18 cellular contexts compared by ENCODE assay signal in genomic region chr1:55088413-55088812, GRCh38. TPM values are rescaled to one million over a fixed set of nuclear protein-coding genes. Genes with fewer than 3 reads are reported as not detected.
DNase-seq lines count a peak whose midpoint lies in the region; ATAC-seq and TF ChIP-seq lines count a peak whose summit lies in the region.
"Had no signal": no experiment of that assay in that cellular context is flagged by ENCODE, and none has a peak within 500 bp of the region (broad histone marks: within the 10 kb centered on the region; RNA-seq: fewer than 3 reads in every experiment).

No MANE protein-coding gene starts in this region.

- peaks cover 22% of the 10 kb centered on the region for H3K36me3 Mint-ChIP-seq in activated naive CD4-positive, alpha-beta T cell treated with anti-CD3 and anti-CD28 coated beads, Interleukin-2, amount 50 U/mL, for 24 hours
- H3K36me3 Mint-ChIP-seq in activated naive CD4-positive, alpha-beta T cell treated with anti-CD3 and anti-CD28 coated beads, Interleukin-2, amount 10 ng/mL, durations not matched to agents 7 days and 5 days = peaks cover 62% of the 10 kb centered on the region
- H3K36me3 Mint-ChIP-seq in T-helper 17 cell (ENCODE audit: low read depth) (peaks cover 14% of the 10 kb centered on the region), endodermal cell (ENCODE audit: low read depth) (peaks cover 83% of the 10 kb centered on the region)

- H3K4me1 ChIP-seq in endodermal cell (ENCODE audit: control insufficient read depth, insufficient read depth, low read length) = no peaks in the 10 kb centered on the region

- no peak overlapping the region for H3K9ac ChIP-seq in endodermal cell (ENCODE audit: extremely low read depth, low read length, poor library complexity, severe bottlenecking)

- no peak overlapping the region for H3K27ac ChIP-seq in endodermal cell (ENCODE audit: low read depth, low read length)
- H3K27ac ChIP-seq: skin epidermis had no signal

- CTCF ChIA-PET in activated naive CD4-positive, alpha-beta T cell treated with anti-CD3 and anti-CD28 coated beads, Interleukin-2, amount 10 ng/mL, durations not matched to agents 7 days and 5 days (lab: Charles Lee) = no interaction called here

- H3K27me3 ChIP-seq in endodermal cell (ENCODE audit: control insufficient read depth, insufficient read depth, low read length, poor library complexity, severe bottlenecking) = no peaks in the 10 kb centered on the region

- DNase-seq in activated naive CD4-positive, alpha-beta T cell treated with anti-CD3 and anti-CD28 coated beads, Interleukin-2, amount 10 ng/mL, durations not matched to agents 7 days and 5 days = no peak
- no peak for DNase-seq in T-helper 17 cell
- no peak for DNase-seq in endodermal cell
- no peak for DNase-seq in stimulated activated naive CD8-positive, alpha-beta T cell treated with anti-CD3 and anti-CD28 coated beads, Interleukin-15, amount 100 ng/mL, for 72 hours
- no peak for DNase-seq in NCI-H1417 treated with DMSO at 0.1 percent for 48 hours (lab: John Stamatoyannopoulos, UW)
- no peak for DNase-seq in foreskin melanocyte
- DNase-seq in superior temporal gyrus (ENCODE audit: extremely low spot score) = no peak
- DNase-seq: activated CD4-positive, alpha-beta T cell treated with anti-CD3 and anti-CD28 coated beads, Interleukin-2, amount 50 U/mL, for 1 hour; activated gamma-delta T cell treated with Interleukin-2 at 50 U/mL for 16 hours; hypothalamus; mucosa of descending colon; NCI-H1105; NCI-H226; posterior cingulate gyrus had no signal

- H3K4me1 Mint-ChIP-seq in activated naive CD4-positive, alpha-beta T cell treated with anti-CD3 and anti-CD28 coated beads, Interleukin-2, amount 50 U/mL, for 24 hours = peaks cover 9% of the 10 kb centered on the region
- H3K4me1 Mint-ChIP-seq in activated naive CD4-positive, alpha-beta T cell treated with anti-CD3 and anti-CD28 coated beads, Interleukin-2, amount 10 ng/mL, durations not matched to agents 7 days and 5 days = peaks cover 14% of the 10 kb centered on the region
- H3K4me1 Mint-ChIP-seq in T-helper 17 cell = peaks cover 8% of the 10 kb centered on the region
- H3K4me1 Mint-ChIP-seq in endodermal cell = no peaks in the 10 kb centered on the region
- H3K4me1 Mint-ChIP-seq in stimulated activated naive CD8-positive, alpha-beta T cell treated with anti-CD3 and anti-CD28 coated beads, Interleukin-15, amount 100 ng/mL, for 72 hours = peaks cover 9% of the 10 kb centered on the region

- no peak overlapping the region for H3K4me3 Mint-ChIP-seq in activated naive CD4-positive, alpha-beta T cell treated with anti-CD3 and anti-CD28 coated beads, Interleukin-2, amount 50 U/mL, for 24 hours
- no peak overlapping the region for H3K4me3 Mint-ChIP-seq in activated naive CD4-positive, alpha-beta T cell treated with anti-CD3 and anti-CD28 coated beads, Interleukin-2, amount 10 ng/mL, durations not matched to agents 7 days and 5 days
- H3K4me3 Mint-ChIP-seq in T-helper 17 cell (no peak overlapping the region), endodermal cell (no peak overlapping the region)
- no peak overlapping the region for H3K4me3 Mint-ChIP-seq in stimulated activated naive CD8-positive, alpha-beta T cell treated with anti-CD3 and anti-CD28 coated beads, Interleukin-15, amount 100 ng/mL, for 72 hours

- H3K9me3 ChIP-seq in T-helper 17 cell (ENCODE audit: control insufficient read depth, low read length, poor library complexity, severe bottlenecking) (no peaks in the 10 kb centered on the region), endodermal cell (ENCODE audit: control insufficient read depth, low read length) (no peaks in the 10 kb centered on the region)
- H3K9me3 ChIP-seq: mucosa of descending colon had no signal

- ATAC-seq in T-helper 17 cell = no peak
- peak; percentile 66 for ATAC-seq in stimulated activated naive CD8-positive, alpha-beta T cell treated with anti-CD3 and anti-CD28 coated beads, Interleukin-15, amount 100 ng/mL, for 72 hours
- ATAC-seq: K562, mucosa of descending colon had no signal

- 91 to 98% methylated on average over 4 of the region's 4 CpGs for WGBS in endodermal cell (ENCODE audit: insufficient coverage in 1 of 2, insufficient read length in 1 of 2), 2 experiments

- H3K9me3 Mint-ChIP-seq in activated naive CD4-positive, alpha-beta T cell treated with anti-CD3 and anti-CD28 coated beads, Interleukin-2, amount 50 U/mL, for 24 hours = no peaks in the 10 kb centered on the region
- H3K9me3 Mint-ChIP-seq in activated naive CD4-positive, alpha-beta T cell treated with anti-CD3 and anti-CD28 coated beads, Interleukin-2, amount 10 ng/mL, durations not matched to agents 7 days and 5 days = no peaks in the 10 kb centered on the region
- no peaks in the 10 kb centered on the region for H3K9me3 Mint-ChIP-seq in endodermal cell
- H3K9me3 Mint-ChIP-seq in stimulated activated naive CD8-positive, alpha-beta T cell treated with anti-CD3 and anti-CD28 coated beads, Interleukin-15, amount 100 ng/mL, for 72 hours = no peaks in the 10 kb centered on the region

- peak overlapping the region; percentile 20 for H3K27ac Mint-ChIP-seq in activated naive CD4-positive, alpha-beta T cell treated with anti-CD3 and anti-CD28 coated beads, Interleukin-2, amount 50 U/mL, for 24 hours
- H3K27ac Mint-ChIP-seq in activated naive CD4-positive, alpha-beta T cell treated with anti-CD3 and anti-CD28 coated beads, Interleukin-2, amount 10 ng/mL, durations not matched to agents 7 days and 5 days = no peak overlapping the region
- peak overlapping the region; percentile 64 for H3K27ac Mint-ChIP-seq in T-helper 17 cell
- H3K27ac Mint-ChIP-seq in endodermal cell = peak overlapping the region; percentile 27
- H3K27ac Mint-ChIP-seq in stimulated activated naive CD8-positive, alpha-beta T cell treated with anti-CD3 and anti-CD28 coated beads, Interleukin-15, amount 100 ng/mL, for 72 hours = peak overlapping the region; percentile 56 to 85

- H3K4me3 ChIP-seq in endodermal cell (ENCODE audit: low read length) = no peak overlapping the region
- H3K4me3 ChIP-seq: K562, mucosa of descending colon, skin epidermis had no signal

- H3K36me3 ChIP-seq in endodermal cell (ENCODE audit: control insufficient read depth, insufficient read depth, low read length) = peaks cover 99% of the 10 kb centered on the region

- H3K27me3 Mint-ChIP-seq in activated naive CD4-positive, alpha-beta T cell treated with anti-CD3 and anti-CD28 coated beads, Interleukin-2, amount 50 U/mL, for 24 hours = no peaks in the 10 kb centered on the region
- no peaks in the 10 kb centered on the region for H3K27me3 Mint-ChIP-seq in activated naive CD4-positive, alpha-beta T cell treated with anti-CD3 and anti-CD28 coated beads, Interleukin-2, amount 10 ng/mL, durations not matched to agents 7 days and 5 days
- H3K27me3 Mint-ChIP-seq in T-helper 17 cell = no peaks in the 10 kb centered on the region
- H3K27me3 Mint-ChIP-seq in endodermal cell (ENCODE audit: insufficient read depth) = no peaks in the 10 kb centered on the region
- no peaks in the 10 kb centered on the region for H3K27me3 Mint-ChIP-seq in stimulated activated naive CD8-positive, alpha-beta T cell treated with anti-CD3 and anti-CD28 coated beads, Interleukin-15, amount 100 ng/mL, for 72 hours

- TF ChIP-seq CTCF in endodermal cell (conservative IDR thresholded peaks at IDR 0.05) = no peak

RNA-seq across cellular contexts. Expression of gene PCSK9, which starts 49.1 kb away (rescaled TPM):
- total RNA-seq in T-helper 17 cell (not detected), endodermal cell (10 to 100 TPM; 26.1 to 59.9 TPM)
- polyA plus RNA-seq in endodermal cell (2013, experiment 1 of 2) = 19.1 TPM
- 20.2 TPM for polyA plus RNA-seq in endodermal cell (2013, experiment 2 of 2)
- total RNA-seq: T-helper 1 cell treated with Interleukin-12 subunit alpha and Interleukin-12 subunit beta and Interleukin-4 antibody, amounts not matched to agents 30 ng/mL and 1 ng/mL, for 36 hours had no signal

Comparison
In these comparisons a context has a peak if more than half of its experiments do, and no peak if none do; other contexts are left out.
1. RNA of gene PCSK9, which starts 49.1 kb away (total RNA-seq): 26.1 to 59.9 TPM in endodermal cell; not detected in T-helper 17 cell; every median in the first group is over 10 times any median in the second.